ENCODE assay signal across 19 cellular contexts in genomic region chr21:43684424-43684823, GRCh38. TPM values are rescaled to one million over a fixed set of nuclear protein-coding genes. Genes with fewer than 3 reads are reported as not detected.
DNase-seq lines count a peak whose midpoint lies in the region; ATAC-seq and TF ChIP-seq lines count a peak whose summit lies in the region.
"Had no signal": no experiment of that assay in that cellular context is flagged by ENCODE, and none has a peak within 500 bp of the region (broad histone marks: within the 10 kb centered on the region; RNA-seq: fewer than 3 reads in every experiment).

No MANE protein-coding gene starts in this region.

- peaks cover 13% of the 10 kb centered on the region for H3K4me1 Mint-ChIP-seq in activated CD4-positive, alpha-beta T cell treated with anti-CD3 and anti-CD28 coated beads, Interleukin-2, amount 10 ng/mL, durations not matched to agents 7 days and 5 days
- H3K4me1 Mint-ChIP-seq in dendritic cell treated with granulocyte-macrophage colony-stimulating factor and Interleukin-4, amounts not matched to agents 40 ng/mL and 50 ng/mL, for 4 days (ENCODE audit: low read depth) = peaks cover 49% of the 10 kb centered on the region

- no peaks in the 10 kb centered on the region for H3K27me3 Mint-ChIP-seq in activated CD4-positive, alpha-beta T cell treated with anti-CD3 and anti-CD28 coated beads, Interleukin-2, amount 10 ng/mL, durations not matched to agents 7 days and 5 days
- H3K27me3 Mint-ChIP-seq in dendritic cell treated with granulocyte-macrophage colony-stimulating factor and Interleukin-4, amounts not matched to agents 40 ng/mL and 50 ng/mL, for 4 days = no peaks in the 10 kb centered on the region

- no peaks in the 10 kb centered on the region for H3K9me3 Mint-ChIP-seq in activated CD4-positive, alpha-beta T cell treated with anti-CD3 and anti-CD28 coated beads, Interleukin-2, amount 10 ng/mL, durations not matched to agents 7 days and 5 days
- no peaks in the 10 kb centered on the region for H3K9me3 Mint-ChIP-seq in dendritic cell treated with granulocyte-macrophage colony-stimulating factor and Interleukin-4, amounts not matched to agents 40 ng/mL and 50 ng/mL, for 4 days

- no peak for DNase-seq in activated CD4-positive, alpha-beta T cell treated with anti-CD3 and anti-CD28 coated beads, Interleukin-2, amount 10 ng/mL, durations not matched to agents 7 days and 5 days
- no peak for DNase-seq in activated CD4-positive, alpha-beta T cell treated with anti-CD3 and anti-CD28 coated beads, Interleukin-2, amount 50 U/mL, for 1 hour
- peak; percentile 49 for DNase-seq in CMK (ENCODE audit: low read depth)
- no peak for DNase-seq in lower lobe of right lung
- no peak for DNase-seq in HUDEP-2 (lab: John Stamatoyannopoulos, UW; ENCODE audit: unreplicated experiment in 76 of 76)
- DNase-seq in stimulated activated naive CD8-positive, alpha-beta T cell treated with anti-CD3 and anti-CD28 coated beads, Interleukin-15, Interleukin-2, amounts not matched to agents 100 U/mL and 50 U/mL, for 24 hours = no peak
- DNase-seq: Caco-2; foreskin melanocyte; GOT3; mucosa of descending colon; NCI-H187; NCI-H748 treated with DMSO at 0.1 percent for 48 hours; SHP77 treated with DMSO at 0.1 percent for 48 hours; small intestine; stimulated activated CD4-positive, alpha-beta T cell treated with anti-CD3 and anti-CD28 coated beads, Interleukin-4, amount 100 ng/mL, for 1 hour had no signal

- H3K27ac Mint-ChIP-seq in activated CD4-positive, alpha-beta T cell treated with anti-CD3 and anti-CD28 coated beads, Interleukin-2, amount 10 ng/mL, durations not matched to agents 7 days and 5 days = peak overlapping the region; percentile 27
- H3K27ac Mint-ChIP-seq in dendritic cell treated with granulocyte-macrophage colony-stimulating factor and Interleukin-4, amounts not matched to agents 40 ng/mL and 50 ng/mL, for 4 days = peak overlapping the region; percentile 73

- CTCF ChIA-PET in activated CD4-positive, alpha-beta T cell treated with anti-CD3 and anti-CD28 coated beads, Interleukin-2, amount 10 ng/mL, durations not matched to agents 7 days and 5 days (lab: Charles Lee) = interaction anchor here (1.0 kb wide), 3 partner anchors 16 to 82 kb away, joined by 3 read pairs; no protein-coding TSS in a partner anchor

- H3K4me1 ChIP-seq in lower lobe of right lung = peaks cover 4% of the 10 kb centered on the region
- H3K4me1 ChIP-seq: Caco-2, prostate gland had no signal

- intact Hi-C loops in dendritic cell treated with granulocyte-macrophage colony-stimulating factor and Interleukin-4, amounts not matched to agents 40 ng/mL and 50 ng/mL, for 4 days (cut with micrococcal nuclease) = no loop called here
- intact Hi-C loops in lower lobe of right lung (cut with DNase I) = no loop called here

- peaks cover 53% of the 10 kb centered on the region for H3K36me3 Mint-ChIP-seq in activated CD4-positive, alpha-beta T cell treated with anti-CD3 and anti-CD28 coated beads, Interleukin-2, amount 10 ng/mL, durations not matched to agents 7 days and 5 days (ENCODE audit: low read depth)
- H3K36me3 Mint-ChIP-seq in dendritic cell treated with granulocyte-macrophage colony-stimulating factor and Interleukin-4, amounts not matched to agents 40 ng/mL and 50 ng/mL, for 4 days (ENCODE audit: low read depth) = peaks cover 100% of the 10 kb centered on the region

- no peak overlapping the region for H3K4me3 Mint-ChIP-seq in activated CD4-positive, alpha-beta T cell treated with anti-CD3 and anti-CD28 coated beads, Interleukin-2, amount 10 ng/mL, durations not matched to agents 7 days and 5 days
- no peak overlapping the region for H3K4me3 Mint-ChIP-seq in dendritic cell treated with granulocyte-macrophage colony-stimulating factor and Interleukin-4, amounts not matched to agents 40 ng/mL and 50 ng/mL, for 4 days

- no peaks in the 10 kb centered on the region for H3K27me3 ChIP-seq in lower lobe of right lung (ENCODE audit: low read depth)

- peaks cover 97% of the 10 kb centered on the region for H3K36me3 ChIP-seq in lower lobe of right lung

- H3K27ac ChIP-seq in lower lobe of right lung = peak overlapping the region; percentile 38
- H3K27ac ChIP-seq: prostate gland had no signal

- ATAC-seq in lower lobe of right lung (peak in 1 of 2 donors; percentile 19), HG03139 (IDR thresholded peaks at IDR 0.05; ENCODE audit: unreplicated experiment) (no peak)
- ATAC-seq in stimulated activated naive CD8-positive, alpha-beta T cell treated with anti-CD3 and anti-CD28 coated beads, Interleukin-15, Interleukin-2, amounts not matched to agents 100 U/mL and 50 U/mL, for 24 hours = no peak
- ATAC-seq: K562, mucosa of descending colon had no signal

- H3K9me3 ChIP-seq in lower lobe of right lung = no peaks in the 10 kb centered on the region
- H3K9me3 ChIP-seq: Caco-2, mucosa of descending colon, prostate gland had no signal

- POLR2A ChIA-PET in activated CD4-positive, alpha-beta T cell treated with anti-CD3 and anti-CD28 coated beads, Interleukin-2, amount 10 ng/mL, durations not matched to agents 7 days and 5 days (lab: Charles Lee) = no interaction called here

- H3K4me3 ChIP-seq in lower lobe of right lung = no peak overlapping the region
- H3K4me3 ChIP-seq: K562, mucosa of descending colon, prostate gland had no signal

- no peak for TF ChIP-seq CTCF in lower lobe of right lung (IDR thresholded peaks at IDR 0.05)

RNA-seq across cellular contexts. Expression of gene RRP1B, which starts 25.1 kb away (rescaled TPM):
- total RNA-seq in activated CD4-positive, alpha-beta T cell treated with anti-CD3 and anti-CD28 coated beads, Interleukin-2, amount 10 ng/mL, durations not matched to agents 7 days and 5 days = 10 to 100 TPM; 47.7 to 48.1 TPM
- 18.1 TPM for total RNA-seq in lower lobe of right lung

RNA-seq across cellular contexts. Expression of gene HSF2BP, which starts 25.1 kb away (rescaled TPM):
- under 1 TPM; 0.56 to 0.72 TPM for total RNA-seq in activated CD4-positive, alpha-beta T cell treated with anti-CD3 and anti-CD28 coated beads, Interleukin-2, amount 10 ng/mL, durations not matched to agents 7 days and 5 days
- 0.32 TPM for total RNA-seq in lower lobe of right lung

RNA-seq across cellular contexts. Expression of gene PDXK, which starts 34.5 kb away (rescaled TPM):
- 10 to 100 TPM; 74.0 to 81.4 TPM for total RNA-seq in activated CD4-positive, alpha-beta T cell treated with anti-CD3 and anti-CD28 coated beads, Interleukin-2, amount 10 ng/mL, durations not matched to agents 7 days and 5 days
- total RNA-seq in lower lobe of right lung = 195 TPM
